In the genomic region with DNA sequence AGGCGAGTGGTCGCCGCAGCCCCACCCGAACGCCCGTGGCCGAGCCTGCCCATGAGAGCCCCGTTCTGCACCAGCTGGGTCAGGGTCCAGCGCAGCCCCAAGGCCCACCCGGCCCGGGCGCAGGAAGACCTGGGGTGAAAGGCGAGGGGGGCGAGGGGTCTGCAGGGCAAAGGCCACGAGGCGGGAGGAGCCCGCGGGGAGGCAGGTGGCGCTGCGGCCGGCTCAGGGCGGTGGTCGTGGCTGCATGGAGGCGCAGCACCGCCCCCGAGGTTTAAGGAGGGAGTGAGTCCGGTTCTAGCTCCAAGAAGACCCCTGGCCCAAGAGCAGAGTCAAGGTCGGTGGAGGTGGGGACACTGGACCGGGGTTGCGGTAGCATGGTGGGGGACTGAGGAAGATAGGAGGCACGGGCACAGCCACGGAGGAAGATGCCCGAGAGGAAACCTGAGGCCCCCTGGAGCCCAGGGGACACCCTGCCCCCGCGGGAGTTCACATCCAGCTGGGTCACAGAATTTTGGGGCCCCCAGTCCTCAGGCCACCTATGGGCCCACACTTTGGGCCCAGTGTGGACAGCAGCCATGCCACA, we compare ENCODE assay signal across 8 cellular contexts. TPM values are rescaled to one million over a fixed set of nuclear protein-coding genes. Genes with fewer than 3 reads are reported as not detected.
DNase-seq lines count a peak whose midpoint lies in the region; ATAC-seq and TF ChIP-seq lines count a peak whose summit lies in the region.

No MANE protein-coding gene starts in this region.

- H3K27me3 ChIP-seq in MM.1S (replicated peaks; ENCODE audit: insufficient read depth, low read length) (no peaks in the 10 kb centered on the region), duodenal mucosa (ENCODE audit: control insufficient read depth in 1 of 2, insufficient read depth in 2 of 2, low read length in 2 of 2) (peaks cover 0 to 1% of the 10 kb centered on the region in 2 donors)

- no peaks in the 10 kb centered on the region for H3K36me3 Mint-ChIP-seq in neural crest cell (ENCODE audit: low read depth)

- peaks cover 26% of the 10 kb centered on the region for H3K79me2 ChIP-seq in MM.1S (ENCODE audit: low read length)

- no peaks in the 10 kb centered on the region for H3K9me3 ChIP-seq in MM.1S (replicated peaks; ENCODE audit: insufficient read depth, low read length)
- no peaks in the 10 kb centered on the region for H3K9me3 ChIP-seq in duodenal mucosa (ENCODE audit: control insufficient read depth in 1 of 2, low read length in 2 of 2)

- peak overlapping the region; percentile 88 for H3K4me3 ChIP-seq in MM.1S (ENCODE audit: low read length)
- H3K4me3 ChIP-seq in duodenal mucosa (ENCODE audit: low read depth in 1 of 2, low read length in 2 of 2), result peak overlapping the region; percentile 87 to 89

- H2AFZ ChIP-seq in MM.1S (ENCODE audit: low read length), result no peak overlapping the region

- H3K9ac ChIP-seq in MM.1S (ENCODE audit: low read length), result peak overlapping the region; percentile 92; the same call in 1 of the 2 replicates
- peak overlapping the region in 1 of 2 donors; percentile 38 for H3K9ac ChIP-seq in duodenal mucosa (ENCODE audit: low read depth in 1 of 2, low read length in 2 of 2)

- H3K9me3 Mint-ChIP-seq in neural crest cell, result no peaks in the 10 kb centered on the region

- H3K4me1 Mint-ChIP-seq in neural crest cell, result peaks cover 10% of the 10 kb centered on the region

- H4K20me1 ChIP-seq in MM.1S (ENCODE audit: insufficient read depth, low read length), result no peaks in the 10 kb centered on the region

- no peak for TF ChIP-seq CTCF in C4-2B (conservative IDR thresholded peaks at IDR 0.05)
- TF ChIP-seq CTCF in MM.1S (IDR thresholded peaks at IDR 0.05; ENCODE audit: low read length), result no peak
- no peak for TF ChIP-seq CTCF in neural crest cell (conservative IDR thresholded peaks at IDR 0.05)

- no peaks in the 10 kb centered on the region for H3K9me2 ChIP-seq in MM.1S (replicated peaks; ENCODE audit: insufficient read depth, low read length)

- peak overlapping the region; percentile 93 for H3K4me2 ChIP-seq in MM.1S (ENCODE audit: low read depth, low read length)

- no peak overlapping the region for H3K27ac Mint-ChIP-seq in neural crest cell (ENCODE audit: unreplicated experiment)

- H3K27ac ChIP-seq in C4-2B (peak overlapping the region; percentile 88), MM.1S (ENCODE audit: low read length) (no peak overlapping the region), duodenal mucosa (ENCODE audit: low read depth, low read length) (no peak overlapping the region)

- no peak for DNase-seq in MM.1S
- DNase-seq in neural crest cell (ENCODE audit: low read depth, low spot score), result no peak
- DNase-seq in NK-92 (lab: John Stamatoyannopoulos, UW; ENCODE audit: unreplicated experiment), result no peak
- no peak for DNase-seq in NCI-H2227 treated with DMSO at 0.1 percent for 48 hours (lab: John Stamatoyannopoulos, UW)

- no peaks in the 10 kb centered on the region for H3K27me3 Mint-ChIP-seq in neural crest cell (ENCODE audit: low read depth)

- peaks cover 28% of the 10 kb centered on the region for H3F3A ChIP-seq in MM.1S (ENCODE audit: insufficient read depth, low read length)

- peak overlapping the region; percentile 44 for H3K4me3 Mint-ChIP-seq in neural crest cell

- ATAC-seq in HG02973 (IDR thresholded peaks at IDR 0.05; ENCODE audit: unreplicated experiment), result no peak
- no peak for ATAC-seq in HG03378 (IDR thresholded peaks at IDR 0.05; ENCODE audit: unreplicated experiment)

- H3K4me1 ChIP-seq in MM.1S (ENCODE audit: low read length) (peaks cover 25% of the 10 kb centered on the region), duodenal mucosa (ENCODE audit: control insufficient read depth in 1 of 2, insufficient read depth in 2 of 2, low read length in 2 of 2) (peaks cover 19 to 32% of the 10 kb centered on the region in 2 donors)

- H3K36me3 ChIP-seq in MM.1S (replicated peaks; ENCODE audit: insufficient read depth, low read length), result no peaks in the 10 kb centered on the region
- peaks cover under 1 to 23% of the 10 kb centered on the region in 2 donors for H3K36me3 ChIP-seq in duodenal mucosa (ENCODE audit: control insufficient read depth in 1 of 2, insufficient read depth in 2 of 2, low read length in 2 of 2)

RNA-seq across cellular contexts. Expression of a gene that starts 0.5 kb away (rescaled TPM):
- total RNA-seq in neural crest cell, result 49.9 and 52.9 TPM in 2 replicates

RNA-seq across cellular contexts. Expression of a gene that starts 6.7 kb away (rescaled TPM):
- total RNA-seq in neural crest cell, result 48.8 and 54.4 TPM in 2 replicates

RNA-seq across cellular contexts. Expression of a gene that starts 9.9 kb away (rescaled TPM):
- total RNA-seq in neural crest cell, result 45.1 and 46.5 TPM in 2 replicates

RNA-seq across cellular contexts. Expression of a gene that starts 18.6 kb away (rescaled TPM):
- total RNA-seq in neural crest cell, result 15.9 and 16.3 TPM in 2 replicates

RNA-seq across cellular contexts. Expression of a gene that starts 50.8 kb away (rescaled TPM):
- total RNA-seq in neural crest cell, result 24.3 and 24.5 TPM in 2 replicates
